10 cellular contexts compared by ENCODE assay signal in genomic region chr15:89103481-89104171, GRCh38. TPM values are rescaled to one million over a fixed set of nuclear protein-coding genes. Genes with fewer than 3 reads are reported as not detected.
DNase-seq lines count a peak whose midpoint lies in the region; ATAC-seq and TF ChIP-seq lines count a peak whose summit lies in the region.
"Had no signal": no experiment of that assay in that cellular context is flagged by ENCODE, and none has a peak within 500 bp of the region (broad histone marks: within the 10 kb centered on the region; RNA-seq: fewer than 3 reads in every experiment).

No MANE protein-coding gene starts in this region.

- no peak overlapping the region for H2BK120ac ChIP-seq in neuronal stem cell (ENCODE audit: low read depth, low read length)

- no peaks in the 10 kb centered on the region for H3K79me1 ChIP-seq in neuronal stem cell (ENCODE audit: low read depth, low read length)

- H2AFZ ChIP-seq in fibroblast of lung (ENCODE audit: low read length) = no peak overlapping the region
- no peak overlapping the region for H2AFZ ChIP-seq in neuronal stem cell (ENCODE audit: low read length)

- no peaks in the 10 kb centered on the region for H4K20me1 ChIP-seq in fibroblast of lung (ENCODE audit: control insufficient read depth, extremely low read depth, insufficient read depth, low read length)

- H3K4me3 ChIP-seq in fibroblast of lung (replicated peaks in 1 of 4; ENCODE audit: control extremely low read depth in 1 of 4, insufficient read depth in 1 of 4, low read depth in 3 of 4, low read length in 4 of 4) = no peak overlapping the region
- no peak overlapping the region for H3K4me3 ChIP-seq in ovary
- no peak overlapping the region for H3K4me3 ChIP-seq in upper lobe of left lung
- H3K4me3 ChIP-seq in lower lobe of right lung = no peak overlapping the region
- H3K4me3 ChIP-seq in colonic mucosa = no peak overlapping the region
- H3K4me3 ChIP-seq in neuronal stem cell (ENCODE audit: low read length in 2 of 2) = no peak overlapping the region

- DNase-seq in fibroblast of lung (ENCODE audit: low read depth in 2 of 2) (no peak), ovary (no peak), upper lobe of left lung (no peak), lower lobe of right lung (no peak), colonic mucosa (no peak), neuronal stem cell (ENCODE audit: low spot score) (no peak), NCI-H345 (lab: John Stamatoyannopoulos, UW) (no peak)
- DNase-seq: activated gamma-delta T cell treated with Interleukin-2 at 50 U/mL for 16 hours; CD8-positive, alpha-beta T cell had no signal

- no peak overlapping the region for H3K4ac ChIP-seq in neuronal stem cell (ENCODE audit: low read length)

- intact Hi-C loops in ovary (cut with DNase I) (loop anchor here in 1 of 4 donors (10.0 kb wide), 1 partner anchor 71 kb away; no protein-coding TSS in a partner anchor), lower lobe of right lung (cut with DNase I) (no loop called here), colonic mucosa (cut with DNase I) (no loop called here)

- no peak overlapping the region for H4K91ac ChIP-seq in neuronal stem cell (ENCODE audit: low read depth, low read length, poor library complexity)

- H3K9me3 ChIP-seq in fibroblast of lung (ENCODE audit: control insufficient read depth, insufficient read depth, low read depth, low read length) (no peaks in the 10 kb centered on the region), ovary (no peaks in the 10 kb centered on the region), upper lobe of left lung (no peaks in the 10 kb centered on the region), lower lobe of right lung (no peaks in the 10 kb centered on the region), colonic mucosa (no peaks in the 10 kb centered on the region), neuronal stem cell (replicated peaks in 1 of 2; ENCODE audit: control insufficient read depth in 2 of 2, insufficient read depth in 1 of 2, low read depth in 1 of 2, low read length in 2 of 2) (no peaks in the 10 kb centered on the region)

- H3K23ac ChIP-seq in neuronal stem cell (ENCODE audit: low read depth, low read length, poor library complexity) = no peak overlapping the region

- no peak overlapping the region for H3K18ac ChIP-seq in neuronal stem cell (ENCODE audit: low read length)

- H3K9ac ChIP-seq in fibroblast of lung (ENCODE audit: insufficient read depth, low read length) (no peak overlapping the region), colonic mucosa (ENCODE audit: low read depth in 2 of 2, low read length in 2 of 2) (no peak overlapping the region), neuronal stem cell (ENCODE audit: low read depth, low read length, poor library complexity) (no peak overlapping the region)

- TF ChIP-seq POLR2A in ovary (IDR thresholded peaks at IDR 0.05) (no peak), upper lobe of left lung (IDR thresholded peaks at IDR 0.05) (no peak)

- no peak overlapping the region for H2BK15ac ChIP-seq in neuronal stem cell (ENCODE audit: low read length)

- H3K4me1 ChIP-seq in fibroblast of lung (ENCODE audit: control insufficient read depth, extremely low read depth, insufficient read depth, low read length) (peaks cover 50% of the 10 kb centered on the region), ovary (ENCODE audit: insufficient read depth) (peaks cover 37% of the 10 kb centered on the region), upper lobe of left lung (peaks cover 38 to 65% (median 53%) of the 10 kb centered on the region in 4 donors), lower lobe of right lung (peaks cover 68% of the 10 kb centered on the region), colonic mucosa (no peaks in the 10 kb centered on the region), neuronal stem cell (ENCODE audit: control insufficient read depth in 2 of 2, insufficient read depth in 1 of 2, low read depth in 1 of 2, low read length in 2 of 2) (no peaks in the 10 kb centered on the region)

- H3K4me2 ChIP-seq in fibroblast of lung (ENCODE audit: extremely low read depth, insufficient read depth, low read length) = peak overlapping the region; percentile 18
- H3K4me2 ChIP-seq in neuronal stem cell (ENCODE audit: insufficient read depth, low read length, poor library complexity, severe bottlenecking) = no peak overlapping the region

- H3K27me3 ChIP-seq in fibroblast of lung (ENCODE audit: control insufficient read depth, insufficient read depth, low read length) = no peaks in the 10 kb centered on the region
- H3K27me3 ChIP-seq in ovary = no peaks in the 10 kb centered on the region
- H3K27me3 ChIP-seq in upper lobe of left lung = no peaks in the 10 kb centered on the region
- H3K27me3 ChIP-seq in lower lobe of right lung (ENCODE audit: low read depth) = no peaks in the 10 kb centered on the region
- no peaks in the 10 kb centered on the region for H3K27me3 ChIP-seq in colonic mucosa
- no peaks in the 10 kb centered on the region for H3K27me3 ChIP-seq in neuronal stem cell (ENCODE audit: control insufficient read depth in 3 of 3, insufficient read depth in 3 of 3, low read depth in 1 of 3, low read length in 3 of 3)

- no peak overlapping the region for H4K8ac ChIP-seq in neuronal stem cell (ENCODE audit: low read depth, low read length)

- no peak overlapping the region for H2BK12ac ChIP-seq in neuronal stem cell (ENCODE audit: low read length)

- TF ChIP-seq CTCF in fibroblast of lung (conservative IDR thresholded peaks at IDR 0.05 in 1 of 2, IDR thresholded peaks at IDR 0.05 in 1 of 2; ENCODE audit: low read depth in 1 of 2, low read length in 2 of 2) (no peak), ovary (IDR thresholded peaks at IDR 0.05) (no peak), upper lobe of left lung (IDR thresholded peaks at IDR 0.05) (no peak), lower lobe of right lung (IDR thresholded peaks at IDR 0.05) (no peak), colonic mucosa (IDR thresholded peaks at IDR 0.05) (no peak)

- no peak overlapping the region for H2AK5ac ChIP-seq in neuronal stem cell (ENCODE audit: low read depth, low read length)

- H3K27ac ChIP-seq in angular gyrus (ENCODE audit: low read depth, low read length) (peak overlapping the region; percentile 67), fibroblast of lung (ENCODE audit: insufficient read depth, low read length) (peak overlapping the region; percentile 80), ovary (peak overlapping the region; percentile 40 to 69), upper lobe of left lung (peak overlapping the region; percentile 53 to 75 (median 64)), lower lobe of right lung (no peak overlapping the region), colonic mucosa (no peak overlapping the region), neuronal stem cell (replicated peaks; ENCODE audit: low read length) (no peak overlapping the region)

- H2BK5ac ChIP-seq in neuronal stem cell (ENCODE audit: low read length) = no peak overlapping the region

- 33 to 51% (median 40%) methylated on average over 5 of the region's 5 CpGs for WGBS in ovary, 3 donors
- 88 to 90% methylated on average over 4 to 5 of the region's 5 CpGs for WGBS in upper lobe of left lung, 2 donors
- WGBS in neuronal stem cell (ENCODE audit: extremely low coverage in 2 of 2, insufficient read length in 2 of 2, insufficient replicate concordance in 1 of 2), 2 donors = no CpG with 5 or more reads among the region's 5 CpGs

- no peak overlapping the region for H3K14ac ChIP-seq in neuronal stem cell (ENCODE audit: low read length)

- H3K79me2 ChIP-seq in fibroblast of lung (ENCODE audit: control insufficient read depth, insufficient read depth, low read length) = peaks cover 32% of the 10 kb centered on the region

- H3K36me3 ChIP-seq in fibroblast of lung (ENCODE audit: control insufficient read depth, insufficient read depth, low read length) = no peaks in the 10 kb centered on the region
- H3K36me3 ChIP-seq in ovary = no peaks in the 10 kb centered on the region
- H3K36me3 ChIP-seq in upper lobe of left lung = peaks cover 0 to 4% (median 1%) of the 10 kb centered on the region in 4 donors
- H3K36me3 ChIP-seq in lower lobe of right lung = peaks cover 16% of the 10 kb centered on the region
- H3K36me3 ChIP-seq in colonic mucosa = no peaks in the 10 kb centered on the region
- H3K36me3 ChIP-seq in neuronal stem cell (replicated peaks in 1 of 2; ENCODE audit: control insufficient read depth in 2 of 2, insufficient read depth in 2 of 2, low read length in 2 of 2) = peaks cover 0 to 15% of the 10 kb centered on the region in 2 donors

- no peak for TF ChIP-seq EP300 in ovary (IDR thresholded peaks at IDR 0.05)
- TF ChIP-seq EP300 in upper lobe of left lung (IDR thresholded peaks at IDR 0.05) = no peak

- ATAC-seq in upper lobe of left lung (ENCODE audit: low FRiP score in 2 of 2) (no peak), lower lobe of right lung (no peak)
- ATAC-seq: CD8-positive, alpha-beta T cell had no signal

RNA-seq across cellular contexts. Expression of gene ABHD2, which starts 15.4 kb away (rescaled TPM):
- total RNA-seq in fibroblast of lung = 42.9 and 84.9 TPM in 2 replicates
- polyA plus RNA-seq in fibroblast of lung = 39.5 and 55.3 TPM in 2 replicates
- polyA plus RNA-seq in fibroblast of lung (2012) = 25.1 and 29.1 TPM in 2 replicates
- polyA minus RNA-seq in fibroblast of lung (ENCODE audit: low replicate concordance) = 337 and 341 TPM in 2 replicates
- 100 to 1,000 TPM in 1 of 7 donors, 10 to 100 TPM in 6; 37.2 to 107 (median 89.5) TPM for total RNA-seq in ovary
- polyA plus RNA-seq in ovary = 100 to 1,000 TPM in 1 of 2 donors, 10 to 100 TPM in 1; 17.0 to 100 TPM
- total RNA-seq in upper lobe of left lung = 100 to 1,000 TPM in 5 of 6 donors, 10 to 100 TPM in 1; 84.1 to 230 (median 174) TPM
- total RNA-seq in lower lobe of right lung = 202 TPM
- total RNA-seq in colonic mucosa = 10 to 100 TPM; 71.5 to 86.7 TPM
- 7.2 TPM for polyA plus RNA-seq in neuronal stem cell (2013, experiment 1 of 2)
- polyA plus RNA-seq in neuronal stem cell (2013, experiment 2 of 2) = 7.2 TPM

Comparison
In these comparisons a context has a peak if more than half of its experiments do, and no peak if none do; other contexts are left out.
1. H3K27ac ChIP-seq: peak in angular gyrus (single experiment), fibroblast of lung (single experiment), ovary (2 of 2) and upper lobe of left lung (4 of 4); none in lower lobe of right lung (single experiment), colonic mucosa (single experiment) and neuronal stem cell (single experiment).